In genomic region chr10:32077896-32078295, GRCh38 we compare ENCODE assay signal across 12 cellular contexts. TPM values are rescaled to one million over a fixed set of nuclear protein-coding genes. Genes with fewer than 3 reads are reported as not detected.
DNase-seq lines count a peak whose midpoint lies in the region; ATAC-seq and TF ChIP-seq lines count a peak whose summit lies in the region.
"Had no signal": no experiment of that assay in that cellular context is flagged by ENCODE, and none has a peak within 500 bp of the region (broad histone marks: within the 10 kb centered on the region; RNA-seq: fewer than 3 reads in every experiment).

No MANE protein-coding gene starts in this region.

- TF ChIP-seq CTCF in fibroblast of villous mesenchyme (IDR thresholded peaks at IDR 0.05; ENCODE audit: insufficient read depth, low read depth, low read length) (no peak), osteoblast (IDR thresholded peaks at IDR 0.05; ENCODE audit: extremely low read depth, low read depth, low read length) (no peak), prostate gland (IDR thresholded peaks at IDR 0.05) (no peak)
- TF ChIP-seq CTCF in CD8-positive, alpha-beta T cell (IDR thresholded peaks at IDR 0.05), result no peak

- H3K27me3 ChIP-seq in osteoblast (ENCODE audit: insufficient read depth, low read length) (no peaks in the 10 kb centered on the region), prostate gland (replicated peaks; ENCODE audit: insufficient read depth) (no peaks in the 10 kb centered on the region)
- no peaks in the 10 kb centered on the region for H3K27me3 ChIP-seq in CD8-positive, alpha-beta T cell (ENCODE audit: insufficient read depth, low read length)

- no peak overlapping the region for H3K4me3 Mint-ChIP-seq in CD8-positive, alpha-beta T cell
- H3K4me3 Mint-ChIP-seq: endodermal cell had no signal

- POLR2A ChIA-PET in CD8-positive, alpha-beta T cell (lab: Charles Lee), result no interaction called here

- CTCF ChIA-PET in CD8-positive, alpha-beta T cell (lab: Charles Lee), result no interaction called here

- H2AFZ ChIP-seq in osteoblast (ENCODE audit: low read length), result peak overlapping the region; percentile 83

- intact Hi-C loops in prostate gland (cut with DNase I), result no loop called here
- intact Hi-C loops in CD8-positive, alpha-beta T cell (cut with DNase I, micrococcal nuclease), result no loop called here

- H3K36me3 ChIP-seq in osteoblast (ENCODE audit: insufficient read depth, low read length) (no peaks in the 10 kb centered on the region), prostate gland (no peaks in the 10 kb centered on the region)
- H3K36me3 ChIP-seq in CD8-positive, alpha-beta T cell (ENCODE audit: insufficient read depth, low read length), result no peaks in the 10 kb centered on the region

- peak; percentile 87 for DNase-seq in GM03348 (ENCODE audit: low spot score)
- peak; percentile 50 for DNase-seq in SK-MEL-5 (ENCODE audit: low read depth, low spot score)
- peak; percentile 76 for DNase-seq in fibroblast of villous mesenchyme (ENCODE audit: low read depth)
- peak; percentile 69 for DNase-seq in osteoblast (ENCODE audit: insufficient read length, low spot score, missing footprints)
- DNase-seq in NK-92 (lab: John Stamatoyannopoulos, UW; ENCODE audit: unreplicated experiment), result no peak
- no peak for DNase-seq in prostate gland (ENCODE audit: low spot score)
- no peak for DNase-seq in CD8-positive, alpha-beta T cell
- DNase-seq: activated naive CD4-positive, alpha-beta T cell treated with Interleukin-2 at 50 U/mL for 16 hours; endodermal cell; GOT3; NCI-H1694 had no signal

- H3K36me3 Mint-ChIP-seq in CD8-positive, alpha-beta T cell, result no peaks in the 10 kb centered on the region

- no peak for ATAC-seq in HG03378 (IDR thresholded peaks at IDR 0.05; ENCODE audit: unreplicated experiment)
- ATAC-seq in CD8-positive, alpha-beta T cell, result no peak

- no peaks in the 10 kb centered on the region for H3K9me3 Mint-ChIP-seq in CD8-positive, alpha-beta T cell
- H3K9me3 Mint-ChIP-seq: endodermal cell had no signal

- H3K4me2 ChIP-seq in osteoblast (ENCODE audit: insufficient read depth, low read length), result peak overlapping the region; percentile 41

- H3K4me1 ChIP-seq in osteoblast (ENCODE audit: insufficient read depth, low read length) (peaks cover 9% of the 10 kb centered on the region), prostate gland (replicated peaks) (no peaks in the 10 kb centered on the region)
- H3K4me1 ChIP-seq in CD8-positive, alpha-beta T cell (ENCODE audit: insufficient read depth, low read length), result no peaks in the 10 kb centered on the region

- H3K27ac ChIP-seq in osteoblast (ENCODE audit: low read depth, low read length) (peak overlapping the region; percentile 14), prostate gland (no peak overlapping the region)
- H3K27ac ChIP-seq in CD8-positive, alpha-beta T cell (ENCODE audit: low read depth, low read length), result no peak overlapping the region

- no peak overlapping the region for H3K27ac Mint-ChIP-seq in CD8-positive, alpha-beta T cell
- H3K27ac Mint-ChIP-seq: endodermal cell had no signal

- WGBS in prostate gland, result 66% methylated on average over 4 of the region's 4 CpGs

- H3K4me1 Mint-ChIP-seq in CD8-positive, alpha-beta T cell (ENCODE audit: low read depth), result no peaks in the 10 kb centered on the region

- no peak for TF ChIP-seq POLR2A in prostate gland (IDR thresholded peaks at IDR 0.05)

- no peaks in the 10 kb centered on the region for H3K27me3 Mint-ChIP-seq in CD8-positive, alpha-beta T cell (ENCODE audit: low read depth)

- H3K4me3 ChIP-seq in fibroblast of villous mesenchyme (ENCODE audit: low read depth, low read length) (no peak overlapping the region), osteoblast (ENCODE audit: insufficient read depth, low read length) (peak overlapping the region; percentile 3), prostate gland (no peak overlapping the region)
- no peak overlapping the region for H3K4me3 ChIP-seq in CD8-positive, alpha-beta T cell (ENCODE audit: low read depth, low read length)

- no peaks in the 10 kb centered on the region for H3K9me3 ChIP-seq in osteoblast (ENCODE audit: low read depth, low read length)
- no peaks in the 10 kb centered on the region for H3K9me3 ChIP-seq in prostate gland
- no peaks in the 10 kb centered on the region for H3K9me3 ChIP-seq in CD8-positive, alpha-beta T cell (ENCODE audit: low read length)

- H3K79me2 ChIP-seq in osteoblast (ENCODE audit: insufficient read depth, low read length), result no peaks in the 10 kb centered on the region

- H4K20me1 ChIP-seq in osteoblast (ENCODE audit: insufficient read depth, low read length), result no peaks in the 10 kb centered on the region

- in situ Hi-C loops in SK-MEL-5 (cut with HindIII; ENCODE audit: low pct_unique_long_range_greater_than_20kb, low sequenced_read_pairs), result no loop called here

RNA-seq across cellular contexts. Expression of gene KIF5B, which starts 21.7 kb away (rescaled TPM):
- 72.5 and 83.2 TPM in 2 replicates for total RNA-seq in SK-MEL-5 (2014; rRNA removed; shearing (Covaris generic))
- polyA plus RNA-seq in SK-MEL-5 (2015; cell fraction: cytosol; rRNA removed), result 47.5 and 62.2 TPM in 2 replicates
- polyA plus RNA-seq in SK-MEL-5 (2015; cell fraction: nucleus; rRNA removed), result 26.0 and 29.0 TPM in 2 replicates
- total RNA-seq in fibroblast of villous mesenchyme (143 and 172 TPM in 2 replicates), osteoblast (110 and 128 TPM in 2 replicates), prostate gland (100 to 1,000 TPM in 1 of 2 donors, 10 to 100 TPM in 1; 98.2 to 102 TPM)
- total RNA-seq in CD8-positive, alpha-beta T cell, result 10 to 100 TPM; 53.2 to 53.8 TPM

Comparison
In these comparisons a context has a peak if more than half of its experiments do, and no peak if none do; other contexts are left out.
1. DNase-seq: peak in GM03348 (single experiment), SK-MEL-5 (single experiment), fibroblast of villous mesenchyme (single experiment) and osteoblast (single experiment); none in NK-92 (single experiment), prostate gland (single experiment) and CD8-positive, alpha-beta T cell (0 of 7).